22 cellular contexts compared by ENCODE assay signal in the genomic region with DNA sequence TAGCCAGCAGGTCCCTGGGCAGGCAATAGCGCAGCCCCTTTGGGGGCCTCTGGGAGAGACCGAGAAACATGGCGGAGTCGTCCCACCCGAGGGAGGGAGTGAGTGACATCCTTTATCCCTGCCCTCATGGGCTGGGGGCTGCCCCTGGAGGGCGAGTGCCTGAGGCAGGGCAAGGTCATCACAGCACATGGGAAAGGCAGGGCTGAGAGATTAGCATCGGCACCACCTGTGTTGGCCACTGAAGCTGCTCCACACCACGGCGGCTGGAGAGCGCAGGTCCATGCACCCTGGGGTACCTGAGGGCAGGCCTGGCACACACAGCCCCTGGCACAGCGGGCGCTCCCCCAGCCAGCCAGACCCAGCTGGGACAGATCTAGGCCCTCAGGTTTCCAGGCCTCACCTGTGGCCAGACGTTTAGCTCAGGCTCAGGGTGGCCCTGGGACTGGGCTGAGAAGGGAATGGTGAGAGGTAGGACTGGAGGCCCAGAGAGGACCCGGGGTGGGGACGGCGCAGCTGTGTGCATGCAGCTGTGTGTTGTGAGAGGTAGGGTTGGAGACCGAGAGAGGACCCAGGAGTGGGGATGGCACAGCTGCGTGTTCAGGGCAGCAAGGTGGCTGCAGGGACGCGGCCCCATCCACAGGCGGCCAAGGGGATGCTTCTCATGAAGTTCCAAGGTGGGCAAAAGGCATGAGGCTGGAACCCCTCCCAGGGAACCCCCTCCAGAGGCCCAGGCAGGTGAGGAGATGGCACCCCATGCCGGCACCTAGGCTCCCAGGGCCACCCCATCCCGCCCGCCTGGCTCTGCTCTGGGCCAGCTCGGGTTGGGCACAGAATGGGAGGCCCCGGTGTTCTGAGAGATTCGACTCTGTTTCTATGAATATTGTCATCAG.
"Had no signal": no experiment of that assay in that cellular context is flagged by ENCODE, and none has a peak within 500 bp of the region (broad histone marks: within the 10 kb centered on the region; RNA-seq: fewer than 3 reads in every experiment).

No MANE protein-coding gene starts in this region.

- H3K27ac ChIP-seq: adrenal gland, breast epithelium, colonic mucosa, dorsolateral prefrontal cortex, esophagus muscularis mucosa, transverse colon, uterus had no signal

- ATAC-seq: activated CD4-positive, CD25-positive, alpha-beta regulatory T cell treated with anti-CD3 and anti-CD28 coated beads, Interleukin-2, amount 50 U/mL, for 24 hours; activated CD8-positive, alpha-beta T cell treated with anti-CD3 and anti-CD28 coated beads, Interleukin-2, amount 10 ng/mL, durations not matched to agents 7 days and 5 days; effector memory CD8-positive, alpha-beta T cell; SK-N-SH treated with all-trans-retinoic acid at 6 μM for 48 hours had no signal

- H3K4me1 ChIP-seq: adrenal gland, breast epithelium, colonic mucosa, esophagus muscularis mucosa, transverse colon, uterus had no signal

- H3K27ac Mint-ChIP-seq: activated CD4-positive, alpha-beta T cell treated with anti-CD3 and anti-CD28 coated beads, Interleukin-2, amount 10 ng/mL, durations not matched to agents 7 days and 5 days; activated CD8-positive, alpha-beta T cell treated with anti-CD3 and anti-CD28 coated beads, Interleukin-2, amount 10 ng/mL, durations not matched to agents 7 days and 5 days; activated naive CD8-positive, alpha-beta T cell; effector memory CD8-positive, alpha-beta T cell; nephron progenitor cell had no signal

- H3K27me3 ChIP-seq: adrenal gland, colonic mucosa, transverse colon, uterus had no signal

- H3K9me3 Mint-ChIP-seq: activated CD4-positive, alpha-beta T cell treated with anti-CD3 and anti-CD28 coated beads, Interleukin-2, amount 10 ng/mL, durations not matched to agents 7 days and 5 days; effector memory CD8-positive, alpha-beta T cell; nephron progenitor cell had no signal

- H3K36me3 ChIP-seq: adrenal gland, breast epithelium, colonic mucosa, esophagus muscularis mucosa, transverse colon, uterus had no signal

- H3K36me3 Mint-ChIP-seq: activated naive CD8-positive, alpha-beta T cell had no signal

- H3K9me3 ChIP-seq: adrenal gland, breast epithelium, colonic mucosa, esophagus muscularis mucosa, transverse colon, uterus had no signal

- DNase-seq: activated CD4-positive, alpha-beta T cell treated with anti-CD3 and anti-CD28 coated beads, Interleukin-2, amount 10 ng/mL, durations not matched to agents 7 days and 5 days; activated CD8-positive, alpha-beta T cell treated with anti-CD3 and anti-CD28 coated beads, Interleukin-2, amount 10 ng/mL, durations not matched to agents 7 days and 5 days; activated gamma-delta T cell treated with Interleukin-2 at 50 U/mL for 16 hours; adrenal gland; colonic mucosa; dorsolateral prefrontal cortex; effector memory CD8-positive, alpha-beta T cell; hypothalamus; nephron progenitor cell; occipital lobe; stimulated activated CD4-positive, alpha-beta T cell treated with anti-CD3 and anti-CD28 coated beads, Interleukin-4, amount 100 ng/mL, for 24 hours; transverse colon; uterus had no signal

- FAIRE-seq: astrocyte, endothelial cell of umbilical vein, frontal cortex, islet of Langerhans had no signal

- H3K4me1 Mint-ChIP-seq: activated CD4-positive, alpha-beta T cell treated with anti-CD3 and anti-CD28 coated beads, Interleukin-2, amount 10 ng/mL, durations not matched to agents 7 days and 5 days had no signal

- H3K27me3 Mint-ChIP-seq: activated CD4-positive, alpha-beta T cell treated with anti-CD3 and anti-CD28 coated beads, Interleukin-2, amount 10 ng/mL, durations not matched to agents 7 days and 5 days had no signal

- H3K4me3 ChIP-seq: adrenal gland, breast epithelium, colonic mucosa, dorsolateral prefrontal cortex, esophagus muscularis mucosa, transverse colon, uterus had no signal

- H3K4me3 Mint-ChIP-seq: activated CD4-positive, alpha-beta T cell treated with anti-CD3 and anti-CD28 coated beads, Interleukin-2, amount 10 ng/mL, durations not matched to agents 7 days and 5 days; activated CD8-positive, alpha-beta T cell treated with anti-CD3 and anti-CD28 coated beads, Interleukin-2, amount 10 ng/mL, durations not matched to agents 7 days and 5 days; activated naive CD8-positive, alpha-beta T cell; effector memory CD8-positive, alpha-beta T cell; nephron progenitor cell had no signal
